9 cellular contexts compared by ENCODE assay signal in the genomic region with DNA sequence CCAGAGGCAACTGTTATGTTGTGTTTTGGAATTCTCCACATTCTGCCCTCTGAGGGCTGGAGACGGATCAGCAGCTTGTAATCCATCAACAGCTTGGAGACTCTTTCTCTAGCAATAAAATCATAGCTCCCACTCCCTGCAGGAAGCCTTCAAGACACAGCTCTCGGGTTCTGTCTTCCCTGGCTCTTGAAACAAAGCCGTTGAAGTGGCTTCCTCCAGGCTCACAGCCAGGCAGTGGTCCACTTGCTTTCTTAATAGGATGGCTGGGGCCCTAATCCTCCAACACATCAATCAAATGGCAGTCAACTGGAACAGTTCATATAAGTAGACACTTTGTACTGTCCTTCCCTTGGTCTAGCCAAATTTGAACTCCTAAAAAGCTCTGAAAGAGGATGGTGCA.
A peak's percentile ranks its signal among the peaks of the same experiment; 100 is the strongest.
DNase-seq lines count a peak whose midpoint lies in the region; ATAC-seq and TF ChIP-seq lines count a peak whose summit lies in the region.
"Had no signal": no experiment of that assay in that cellular context is flagged by ENCODE, and none has a peak within 500 bp of the region (broad histone marks: within the 10 kb centered on the region; RNA-seq: fewer than 3 reads in every experiment).

No MANE protein-coding gene starts in this region.

- no peak overlapping the region for H3K4me2 ChIP-seq in GM23338
- H3K4me2 ChIP-seq in OCI-LY3 (ENCODE audit: low read length) = peak overlapping the region; percentile 75
- H3K4me2 ChIP-seq in trophoblast cell (ENCODE audit: low read length) = no peak overlapping the region

- H3K18ac ChIP-seq in trophoblast cell (ENCODE audit: low read length) = no peak overlapping the region

- H3K9me3 Mint-ChIP-seq in GM23338 (no peaks in the 10 kb centered on the region), nephron progenitor cell (no peaks in the 10 kb centered on the region)

- no peak overlapping the region for H2BK12ac ChIP-seq in trophoblast cell (ENCODE audit: low read length)

- 32 to 36% methylated on average over 3 of the region's 3 CpGs for WGBS in esophagus squamous epithelium, 2 donors
- no CpG with 5 or more reads among the region's 3 CpGs for WGBS in trophoblast cell (ENCODE audit: extremely low coverage, insufficient coverage, insufficient read length)

- no peak overlapping the region for H3K23ac ChIP-seq in trophoblast cell (ENCODE audit: low read length)

- peaks cover 2% of the 10 kb centered on the region for H3F3A ChIP-seq in GM23338 (replicated peaks; ENCODE audit: low read depth)

- H3K27ac Mint-ChIP-seq in GM23338 = no peak overlapping the region
- H3K27ac Mint-ChIP-seq in nephron progenitor cell = peak overlapping the region; percentile 10

- no peak overlapping the region for H4K91ac ChIP-seq in trophoblast cell (ENCODE audit: low read depth, low read length)

- H3K27me3 ChIP-seq in GM23338 (ENCODE audit: insufficient read depth) (no peaks in the 10 kb centered on the region), OCI-LY3 (ENCODE audit: low read depth, low read length) (peaks cover 10% of the 10 kb centered on the region), esophagus squamous epithelium (no peaks in the 10 kb centered on the region), trophoblast cell (ENCODE audit: insufficient read depth, low read length) (no peaks in the 10 kb centered on the region)
- H3K27me3 ChIP-seq: vagina had no signal

- peaks cover 39% of the 10 kb centered on the region for H3K9me2 ChIP-seq in GM23338 (ENCODE audit: insufficient read depth)

- H3K4me1 Mint-ChIP-seq in GM23338 (peaks cover 38% of the 10 kb centered on the region), nephron progenitor cell (peaks cover 36% of the 10 kb centered on the region)

- H3K79me2 ChIP-seq in GM23338 (replicated peaks; ENCODE audit: insufficient read depth) (no peaks in the 10 kb centered on the region; the same call in 1 of the 2 replicates), OCI-LY3 (ENCODE audit: low read length) (no peaks in the 10 kb centered on the region), trophoblast cell (ENCODE audit: control insufficient read depth, insufficient read depth, low read length, poor library complexity) (no peaks in the 10 kb centered on the region)

- H2AFZ ChIP-seq in GM23338 = peak overlapping the region; percentile 72; the same call in 1 of the 2 replicates
- H2AFZ ChIP-seq in OCI-LY3 (ENCODE audit: low read depth, low read length) = no peak overlapping the region
- H2AFZ ChIP-seq in trophoblast cell (ENCODE audit: insufficient read depth, low read length, poor library complexity) = no peak overlapping the region

- H3K14ac ChIP-seq in trophoblast cell (ENCODE audit: low read length) = no peak overlapping the region

- H3K4me3 ChIP-seq in GM23338 = no peak overlapping the region
- peak overlapping the region; percentile 56 for H3K4me3 ChIP-seq in OCI-LY3 (ENCODE audit: low read length)
- H3K4me3 ChIP-seq in esophagus squamous epithelium = peak overlapping the region in 1 of 4 donors; percentile 42
- no peak overlapping the region for H3K4me3 ChIP-seq in trophoblast cell (ENCODE audit: low read depth, low read length)

- H3K4me1 ChIP-seq in GM23338 (ENCODE audit: insufficient read depth) (peaks cover 37% of the 10 kb centered on the region), OCI-LY3 (ENCODE audit: low read length) (peaks cover 59% of the 10 kb centered on the region), esophagus squamous epithelium (peaks cover 0 to 7% (median 6%) of the 10 kb centered on the region in 3 donors), trophoblast cell (ENCODE audit: control insufficient read depth in 1 of 2, insufficient read depth in 2 of 2, low read length in 2 of 2) (no peaks in the 10 kb centered on the region)

- no peak overlapping the region for H2AK5ac ChIP-seq in trophoblast cell (ENCODE audit: low read length)

- no peak overlapping the region for H2BK5ac ChIP-seq in trophoblast cell (ENCODE audit: low read depth, low read length, poor library complexity)

- H3K27ac ChIP-seq in GM23338 (ENCODE audit: low read depth) (no peak overlapping the region), OCI-LY3 (ENCODE audit: low read length) (peak overlapping the region; percentile 76), esophagus squamous epithelium (no peak overlapping the region), trophoblast cell (ENCODE audit: low read depth, low read length) (no peak overlapping the region)
- H3K27ac ChIP-seq: vagina had no signal

- no peaks in the 10 kb centered on the region for H4K20me1 ChIP-seq in GM23338 (replicated peaks; ENCODE audit: insufficient read depth)
- no peaks in the 10 kb centered on the region for H4K20me1 ChIP-seq in OCI-LY3 (ENCODE audit: insufficient read depth, low read length)

- no peak for TF ChIP-seq CTCF in GM23338 (conservative IDR thresholded peaks at IDR 0.05; ENCODE audit: low read depth in 2 of 2)
- TF ChIP-seq CTCF in OCI-LY3 (IDR thresholded peaks at IDR 0.05; ENCODE audit: low read depth, low read length) = no peak
- no peak for TF ChIP-seq CTCF in nephron progenitor cell (IDR thresholded peaks at IDR 0.05)
- TF ChIP-seq CTCF in esophagus squamous epithelium (IDR thresholded peaks at IDR 0.05) = no peak

- peak overlapping the region; percentile 53 for H3K9ac ChIP-seq in OCI-LY3 (ENCODE audit: low read length)
- H3K9ac ChIP-seq in trophoblast cell (ENCODE audit: low read length) = no peak overlapping the region

- H3K4me3 Mint-ChIP-seq in GM23338 = no peak overlapping the region
- H3K4me3 Mint-ChIP-seq in nephron progenitor cell = no peak overlapping the region

- peaks cover 4% of the 10 kb centered on the region for H3K27me3 Mint-ChIP-seq in GM23338 (ENCODE audit: insufficient read depth, low read depth, poor library complexity)
- H3K27me3 Mint-ChIP-seq in nephron progenitor cell (ENCODE audit: low read depth, poor library complexity) = peaks cover 16% of the 10 kb centered on the region

- peak; percentile 3 for DNase-seq in NCI-H1694 (lab: John Stamatoyannopoulos, UW)
- no peak for DNase-seq in NCI-H1694 treated with DMSO at 0.1 percent for 48 hours (lab: John Stamatoyannopoulos, UW)
- DNase-seq in GM23338 (ENCODE audit: low spot score) = no peak
- no peak for DNase-seq in nephron progenitor cell
- DNase-seq in esophagus squamous epithelium (lab: John Stamatoyannopoulos, UW) = no peak
- DNase-seq in trophoblast cell = no peak

- TF ChIP-seq POLR2A in esophagus squamous epithelium (IDR thresholded peaks at IDR 0.05) = no peak

- H3K4ac ChIP-seq in trophoblast cell (ENCODE audit: low read depth, low read length) = no peak overlapping the region

- H3K36me3 Mint-ChIP-seq in GM23338 (ENCODE audit: low read depth) = peaks cover 3% of the 10 kb centered on the region; the same call in 2 of the 3 replicates
- no peaks in the 10 kb centered on the region for H3K36me3 Mint-ChIP-seq in nephron progenitor cell (ENCODE audit: low read depth)

- H4K8ac ChIP-seq in trophoblast cell (ENCODE audit: low read depth, low read length) = no peak overlapping the region

- no peak overlapping the region for H4K12ac ChIP-seq in trophoblast cell (ENCODE audit: low read depth, low read length)

- no peak for ATAC-seq in GM23338
- no peak for ATAC-seq in GM19467 (IDR thresholded peaks at IDR 0.05; ENCODE audit: unreplicated experiment)

- no peak overlapping the region for H2BK120ac ChIP-seq in trophoblast cell (ENCODE audit: insufficient read depth, low read length, poor library complexity)

- H3K36me3 ChIP-seq in GM23338 (ENCODE audit: insufficient read depth) (no peaks in the 10 kb centered on the region), OCI-LY3 (replicated peaks; ENCODE audit: low read depth, low read length) (peaks cover 7% of the 10 kb centered on the region), esophagus squamous epithelium (no peaks in the 10 kb centered on the region), trophoblast cell (ENCODE audit: control insufficient read depth in 1 of 2, insufficient read depth in 2 of 2, low read length in 2 of 2) (no peaks in the 10 kb centered on the region)
- H3K36me3 ChIP-seq: vagina had no signal

- H3K9me3 ChIP-seq in OCI-LY3 (ENCODE audit: insufficient read depth, low read length) (no peaks in the 10 kb centered on the region), esophagus squamous epithelium (no peaks in the 10 kb centered on the region), trophoblast cell (ENCODE audit: insufficient read depth, low read depth, low read length) (no peaks in the 10 kb centered on the region)
- H3K9me3 ChIP-seq: vagina had no signal

- no peaks in the 10 kb centered on the region for H3K79me1 ChIP-seq in trophoblast cell (ENCODE audit: low read length)

- intact Hi-C loops in esophagus squamous epithelium (cut with DNase I) = no loop called here

TF ChIP-seq in GM23338, 12 proteins besides CTCF, POLR2A, EP300 and RAD21:
- TF ChIP-seq STAT1 (IDR thresholded peaks at IDR 0.05; ENCODE audit: unreplicated experiment) (no peak), ZNF331 (CRISPR knock-in tag; IDR thresholded peaks at IDR 0.05; ENCODE audit: low read depth) (no peak)
